Comparison of ENCODE assay signal across 1 cellular context in the genomic region with DNA sequence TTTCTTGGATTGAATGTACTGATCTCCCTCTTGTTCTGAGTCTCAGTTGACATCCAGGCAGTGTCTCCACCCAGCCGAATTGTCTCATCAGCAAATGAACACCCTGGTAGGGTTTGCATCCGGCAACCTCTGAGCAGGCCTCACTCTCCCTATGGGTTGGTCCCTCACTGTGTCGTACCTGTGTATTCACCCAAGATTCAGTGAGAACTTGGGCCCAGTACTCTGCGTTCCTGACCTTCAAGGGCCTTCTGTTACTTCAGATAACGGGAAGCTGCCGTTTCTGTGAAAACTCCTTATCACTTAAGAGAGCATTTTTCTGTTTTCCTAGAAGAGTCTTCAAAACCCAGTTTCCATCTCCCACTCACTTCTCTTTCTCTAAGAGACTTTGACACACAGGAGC.
TF ChIP-seq lines count a peak whose summit lies in the region.

No MANE protein-coding gene starts in this region.

TF ChIP-seq in K562, 482 proteins besides CTCF, POLR2A, EP300 and RAD21 (continued from another document and continues in another):
- TF ChIP-seq ZFP36 (IDR thresholded peaks at IDR 0.05; ENCODE audit: low read depth, low read length, partially characterized antibody): no peak
- no peak for TF ChIP-seq ZZZ3 (IDR thresholded peaks at IDR 0.05)
- 0 out of 4 replicates have a peak, but pooled peaks of 1 of the 2 experiments have one; percentile 42 for TF ChIP-seq ZMIZ1 (IDR thresholded peaks at IDR 0.05; ENCODE audit: low read depth in 2 of 2, low read length in 2 of 2)
- peak; percentile 46 for TF ChIP-seq CXXC5 (CRISPR knock-in tag; IDR thresholded peaks at IDR 0.05)
- TF ChIP-seq TAL1 (IDR thresholded peaks at IDR 0.05): peak; percentile 89
- TF ChIP-seq, protein P1, sequence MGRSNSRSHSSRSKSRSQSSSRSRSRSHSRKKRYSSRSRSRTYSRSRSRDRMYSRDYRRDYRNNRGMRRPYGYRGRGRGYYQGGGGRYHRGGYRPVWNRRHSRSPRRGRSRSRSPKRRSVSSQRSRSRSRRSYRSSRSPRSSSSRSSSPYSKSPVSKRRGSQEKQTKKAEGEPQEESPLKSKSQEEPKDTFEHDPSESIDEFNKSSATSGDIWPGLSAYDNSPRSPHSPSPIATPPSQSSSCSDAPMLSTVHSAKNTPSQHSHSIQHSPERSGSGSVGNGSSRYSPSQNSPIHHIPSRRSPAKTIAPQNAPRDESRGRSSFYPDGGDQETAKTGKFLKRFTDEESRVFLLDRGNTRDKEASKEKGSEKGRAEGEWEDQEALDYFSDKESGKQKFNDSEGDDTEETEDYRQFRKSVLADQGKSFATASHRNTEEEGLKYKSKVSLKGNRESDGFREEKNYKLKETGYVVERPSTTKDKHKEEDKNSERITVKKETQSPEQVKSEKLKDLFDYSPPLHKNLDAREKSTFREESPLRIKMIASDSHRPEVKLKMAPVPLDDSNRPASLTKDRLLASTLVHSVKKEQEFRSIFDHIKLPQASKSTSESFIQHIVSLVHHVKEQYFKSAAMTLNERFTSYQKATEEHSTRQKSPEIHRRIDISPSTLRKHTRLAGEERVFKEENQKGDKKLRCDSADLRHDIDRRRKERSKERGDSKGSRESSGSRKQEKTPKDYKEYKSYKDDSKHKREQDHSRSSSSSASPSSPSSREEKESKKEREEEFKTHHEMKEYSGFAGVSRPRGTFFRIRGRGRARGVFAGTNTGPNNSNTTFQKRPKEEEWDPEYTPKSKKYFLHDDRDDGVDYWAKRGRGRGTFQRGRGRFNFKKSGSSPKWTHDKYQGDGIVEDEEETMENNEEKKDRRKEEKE (IDR thresholded peaks at IDR 0.05; ENCODE audit: borderline replicate concordance in 1 of 2, control insufficient read depth in 1 of 2, low read depth in 2 of 2, low read length in 1 of 2): no peak
- TF ChIP-seq POLR2B (IDR thresholded peaks at IDR 0.05; ENCODE audit: low read depth, partially characterized antibody): no peak
- TF ChIP-seq ZFX (CRISPR knock-in tag; IDR thresholded peaks at IDR 0.05): no peak
- TF ChIP-seq RBM17 (IDR thresholded peaks at IDR 0.05; ENCODE audit: borderline replicate concordance, low read depth, low read length): no peak
- no peak for TF ChIP-seq IRF2 (CRISPR knock-in tag; IDR thresholded peaks at IDR 0.05)
- 0 out of 2 replicates have a peak, but pooled peaks have one; percentile 50 for TF ChIP-seq BCOR (IDR thresholded peaks at IDR 0.05)
- no peak for TF ChIP-seq ZNF444 (CRISPR knock-in tag; IDR thresholded peaks at IDR 0.05)
- no peak for TF ChIP-seq HDGF (IDR thresholded peaks at IDR 0.05)
- TF ChIP-seq ZNF41 (CRISPR knock-in tag; conservative IDR thresholded peaks at IDR 0.05): no peak
- TF ChIP-seq NR1H2 (CRISPR knock-in tag; IDR thresholded peaks at IDR 0.05): no peak
- TF ChIP-seq ZC3H11A (IDR thresholded peaks at IDR 0.05; ENCODE audit: low read depth, low read length): no peak
- no peak for TF ChIP-seq HOXB6 (CRISPR knock-in tag; IDR thresholded peaks at IDR 0.05; ENCODE audit: borderline replicate concordance)
- no peak for TF ChIP-seq ZNF436 (CRISPR knock-in tag; IDR thresholded peaks at IDR 0.05)
- no peak for TF ChIP-seq FOXA1 (IDR thresholded peaks at IDR 0.05; ENCODE audit: borderline replicate concordance)
- peak; percentile 90 for TF ChIP-seq SMARCA4 (IDR thresholded peaks at IDR 0.05)
- TF ChIP-seq FOXO4 (CRISPR knock-in tag; IDR thresholded peaks at IDR 0.05): no peak
- TF ChIP-seq PHB (CRISPR knock-in tag; IDR thresholded peaks at IDR 0.05): no peak
- TF ChIP-seq CBX5 (IDR thresholded peaks at IDR 0.05; ENCODE audit: borderline replicate concordance, low read depth): no peak
- TF ChIP-seq HNRNPL (IDR thresholded peaks at IDR 0.05; ENCODE audit: low read depth, low read length): no peak
- TF ChIP-seq FOXK2 (conservative IDR thresholded peaks at IDR 0.05 in 1 of 2, IDR thresholded peaks at IDR 0.05 in 1 of 2; ENCODE audit: low read depth in 2 of 2): no peak
- TF ChIP-seq, protein P2, sequence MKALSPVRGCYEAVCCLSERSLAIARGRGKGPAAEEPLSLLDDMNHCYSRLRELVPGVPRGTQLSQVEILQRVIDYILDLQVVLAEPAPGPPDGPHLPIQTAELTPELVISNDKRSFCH (CRISPR knock-in tag; IDR thresholded peaks at IDR 0.05): no peak
- TF ChIP-seq, protein P2 (tag; IDR thresholded peaks at IDR 0.05): peak; percentile 59
- TF ChIP-seq ZNF584 (CRISPR knock-in tag; IDR thresholded peaks at IDR 0.05; ENCODE audit: low read depth): no peak
- TF ChIP-seq NCOR1 (IDR thresholded peaks at IDR 0.05): peak; percentile 84
- no peak for TF ChIP-seq KHSRP (IDR thresholded peaks at IDR 0.05)
- TF ChIP-seq GATA2 (CRISPR knock-in tag; IDR thresholded peaks at IDR 0.05): peak; percentile 76
- no peak for TF ChIP-seq FOXP1 (CRISPR knock-in tag; IDR thresholded peaks at IDR 0.05)
- no peak for TF ChIP-seq ZNF780A (CRISPR knock-in tag; IDR thresholded peaks at IDR 0.05)
- TF ChIP-seq, protein P3, sequence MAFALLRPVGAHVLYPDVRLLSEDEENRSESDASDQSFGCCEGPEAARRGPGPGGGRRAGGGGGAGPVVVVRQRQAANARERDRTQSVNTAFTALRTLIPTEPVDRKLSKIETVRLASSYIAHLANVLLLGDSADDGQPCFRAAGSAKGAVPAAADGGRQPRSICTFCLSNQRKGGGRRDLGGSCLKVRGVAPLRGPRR (CRISPR knock-in tag; IDR thresholded peaks at IDR 0.05): no peak
- no peak for TF ChIP-seq GABPB1 (CRISPR knock-in tag; IDR thresholded peaks at IDR 0.05)
- TF ChIP-seq ESRRA (IDR thresholded peaks at IDR 0.05; ENCODE audit: borderline replicate concordance, low read depth): no peak
- no peak for TF ChIP-seq ZNF253 (CRISPR knock-in tag; conservative IDR thresholded peaks at IDR 0.05)
- no peak for TF ChIP-seq GATAD2A (IDR thresholded peaks at IDR 0.05)
- no peak for TF ChIP-seq NELFE (IDR thresholded peaks at IDR 0.05; ENCODE audit: insufficient read depth, insufficient read length)
- TF ChIP-seq ZNF561 (CRISPR knock-in tag; conservative IDR thresholded peaks at IDR 0.05): no peak
- peak in 1 of 2 experiments; percentile 82; a peak in 3 of 4 replicates for TF ChIP-seq RCOR1 (IDR thresholded peaks at IDR 0.05; ENCODE audit: borderline replicate concordance in 1 of 2, low read depth in 2 of 2, low read length in 2 of 2)
- no peak for TF ChIP-seq HMG20B (CRISPR knock-in tag; IDR thresholded peaks at IDR 0.05)
- TF ChIP-seq NBN (IDR thresholded peaks at IDR 0.05; ENCODE audit: low read depth): peak; percentile 51; the same call in 1 of the 2 replicates
- TF ChIP-seq, protein P4, sequence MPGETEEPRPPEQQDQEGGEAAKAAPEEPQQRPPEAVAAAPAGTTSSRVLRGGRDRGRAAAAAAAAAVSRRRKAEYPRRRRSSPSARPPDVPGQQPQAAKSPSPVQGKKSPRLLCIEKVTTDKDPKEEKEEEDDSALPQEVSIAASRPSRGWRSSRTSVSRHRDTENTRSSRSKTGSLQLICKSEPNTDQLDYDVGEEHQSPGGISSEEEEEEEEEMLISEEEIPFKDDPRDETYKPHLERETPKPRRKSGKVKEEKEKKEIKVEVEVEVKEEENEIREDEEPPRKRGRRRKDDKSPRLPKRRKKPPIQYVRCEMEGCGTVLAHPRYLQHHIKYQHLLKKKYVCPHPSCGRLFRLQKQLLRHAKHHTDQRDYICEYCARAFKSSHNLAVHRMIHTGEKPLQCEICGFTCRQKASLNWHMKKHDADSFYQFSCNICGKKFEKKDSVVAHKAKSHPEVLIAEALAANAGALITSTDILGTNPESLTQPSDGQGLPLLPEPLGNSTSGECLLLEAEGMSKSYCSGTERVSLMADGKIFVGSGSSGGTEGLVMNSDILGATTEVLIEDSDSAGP (CRISPR knock-in tag; IDR thresholded peaks at IDR 0.05): no peak
- TF ChIP-seq, protein P5, sequence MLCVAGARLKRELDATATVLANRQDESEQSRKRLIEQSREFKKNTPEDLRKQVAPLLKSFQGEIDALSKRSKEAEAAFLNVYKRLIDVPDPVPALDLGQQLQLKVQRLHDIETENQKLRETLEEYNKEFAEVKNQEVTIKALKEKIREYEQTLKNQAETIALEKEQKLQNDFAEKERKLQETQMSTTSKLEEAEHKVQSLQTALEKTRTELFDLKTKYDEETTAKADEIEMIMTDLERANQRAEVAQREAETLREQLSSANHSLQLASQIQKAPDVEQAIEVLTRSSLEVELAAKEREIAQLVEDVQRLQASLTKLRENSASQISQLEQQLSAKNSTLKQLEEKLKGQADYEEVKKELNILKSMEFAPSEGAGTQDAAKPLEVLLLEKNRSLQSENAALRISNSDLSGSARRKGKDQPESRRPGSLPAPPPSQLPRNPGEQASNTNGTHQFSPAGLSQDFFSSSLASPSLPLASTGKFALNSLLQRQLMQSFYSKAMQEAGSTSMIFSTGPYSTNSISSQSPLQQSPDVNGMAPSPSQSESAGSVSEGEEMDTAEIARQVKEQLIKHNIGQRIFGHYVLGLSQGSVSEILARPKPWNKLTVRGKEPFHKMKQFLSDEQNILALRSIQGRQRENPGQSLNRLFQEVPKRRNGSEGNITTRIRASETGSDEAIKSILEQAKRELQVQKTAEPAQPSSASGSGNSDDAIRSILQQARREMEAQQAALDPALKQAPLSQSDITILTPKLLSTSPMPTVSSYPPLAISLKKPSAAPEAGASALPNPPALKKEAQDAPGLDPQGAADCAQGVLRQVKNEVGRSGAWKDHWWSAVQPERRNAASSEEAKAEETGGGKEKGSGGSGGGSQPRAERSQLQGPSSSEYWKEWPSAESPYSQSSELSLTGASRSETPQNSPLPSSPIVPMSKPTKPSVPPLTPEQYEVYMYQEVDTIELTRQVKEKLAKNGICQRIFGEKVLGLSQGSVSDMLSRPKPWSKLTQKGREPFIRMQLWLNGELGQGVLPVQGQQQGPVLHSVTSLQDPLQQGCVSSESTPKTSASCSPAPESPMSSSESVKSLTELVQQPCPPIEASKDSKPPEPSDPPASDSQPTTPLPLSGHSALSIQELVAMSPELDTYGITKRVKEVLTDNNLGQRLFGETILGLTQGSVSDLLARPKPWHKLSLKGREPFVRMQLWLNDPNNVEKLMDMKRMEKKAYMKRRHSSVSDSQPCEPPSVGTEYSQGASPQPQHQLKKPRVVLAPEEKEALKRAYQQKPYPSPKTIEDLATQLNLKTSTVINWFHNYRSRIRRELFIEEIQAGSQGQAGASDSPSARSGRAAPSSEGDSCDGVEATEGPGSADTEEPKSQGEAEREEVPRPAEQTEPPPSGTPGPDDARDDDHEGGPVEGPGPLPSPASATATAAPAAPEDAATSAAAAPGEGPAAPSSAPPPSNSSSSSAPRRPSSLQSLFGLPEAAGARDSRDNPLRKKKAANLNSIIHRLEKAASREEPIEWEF (CRISPR knock-in tag; IDR thresholded peaks at IDR 0.05): no peak
- no peak for TF ChIP-seq ZNF644 (tag; IDR thresholded peaks at IDR 0.05; ENCODE audit: low read depth)
- TF ChIP-seq FOXJ2 (tag; IDR thresholded peaks at IDR 0.05): no peak
- 0 out of 2 replicates have a peak, but pooled peaks have one; percentile 25 for TF ChIP-seq ADNP (tag; IDR thresholded peaks at IDR 0.05)
- 0 out of 2 replicates have a peak, but pooled peaks have one; percentile 50 for TF ChIP-seq HDAC2 (IDR thresholded peaks at IDR 0.05)
- no peak for TF ChIP-seq MLX (CRISPR knock-in tag; conservative IDR thresholded peaks at IDR 0.05)
- 0 out of 2 replicates have a peak, but pooled peaks have one; percentile 11 for TF ChIP-seq BHLHE40 (IDR thresholded peaks at IDR 0.05; ENCODE audit: low read length)
- TF ChIP-seq CBX3 (IDR thresholded peaks at IDR 0.05; ENCODE audit: borderline replicate concordance in 1 of 2, low read length in 2 of 2): no peak
- TF ChIP-seq RBM34 (IDR thresholded peaks at IDR 0.05; ENCODE audit: borderline replicate concordance, insufficient read depth, low read length): no peak
- no peak for TF ChIP-seq HNRNPLL (IDR thresholded peaks at IDR 0.05; ENCODE audit: low read depth, low read length, poor library complexity, severe bottlenecking)
- TF ChIP-seq KLF13 (tag; IDR thresholded peaks at IDR 0.05; ENCODE audit: borderline replicate concordance, low read depth): no peak
- TF ChIP-seq SP2 (IDR thresholded peaks at IDR 0.05; ENCODE audit: extremely low read depth, low read depth, low read length, poor library complexity, severe bottlenecking): no peak
- no peak for TF ChIP-seq OTX1 (CRISPR knock-in tag; IDR thresholded peaks at IDR 0.05)
